In the genomic region with DNA sequence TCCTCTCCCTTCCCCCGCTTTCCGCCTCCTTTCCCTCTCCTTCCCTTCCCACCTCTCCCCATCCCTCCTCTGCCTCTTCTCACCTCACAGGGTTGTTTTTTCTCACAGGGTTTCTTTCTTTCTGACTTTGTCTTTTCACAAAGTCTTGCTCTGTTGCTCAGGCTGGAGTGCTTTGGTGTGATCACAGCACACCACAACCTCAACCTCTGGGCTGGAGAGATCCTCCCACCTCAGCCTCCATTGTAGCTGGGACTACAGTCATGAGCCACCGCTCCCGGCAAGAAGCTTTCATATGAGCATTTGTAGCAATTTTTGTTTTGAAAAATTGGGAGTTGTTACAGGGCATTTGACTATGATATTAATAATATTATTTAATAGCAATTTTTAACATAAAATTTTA, we compare ENCODE assay signal across 1 cellular context.
TF ChIP-seq lines count a peak whose summit lies in the region.

No MANE protein-coding gene starts in this region.

TF ChIP-seq in HepG2, 621 proteins besides CTCF, POLR2A, EP300 and RAD21:
- TF ChIP-seq, protein P1, sequence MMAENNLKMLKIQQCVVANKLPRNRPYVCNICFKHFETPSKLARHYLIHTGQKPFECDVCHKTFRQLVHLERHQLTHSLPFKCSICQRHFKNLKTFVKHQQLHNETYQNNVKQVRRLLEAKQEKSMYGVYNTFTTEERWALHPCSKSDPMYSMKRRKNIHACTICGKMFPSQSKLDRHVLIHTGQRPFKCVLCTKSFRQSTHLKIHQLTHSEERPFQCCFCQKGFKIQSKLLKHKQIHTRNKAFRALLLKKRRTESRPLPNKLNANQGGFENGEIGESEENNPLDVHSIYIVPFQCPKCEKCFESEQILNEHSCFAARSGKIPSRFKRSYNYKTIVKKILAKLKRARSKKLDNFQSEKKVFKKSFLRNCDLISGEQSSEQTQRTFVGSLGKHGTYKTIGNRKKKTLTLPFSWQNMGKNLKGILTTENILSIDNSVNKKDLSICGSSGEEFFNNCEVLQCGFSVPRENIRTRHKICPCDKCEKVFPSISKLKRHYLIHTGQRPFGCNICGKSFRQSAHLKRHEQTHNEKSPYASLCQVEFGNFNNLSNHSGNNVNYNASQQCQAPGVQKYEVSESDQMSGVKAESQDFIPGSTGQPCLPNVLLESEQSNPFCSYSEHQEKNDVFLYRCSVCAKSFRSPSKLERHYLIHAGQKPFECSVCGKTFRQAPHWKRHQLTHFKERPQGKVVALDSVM (CRISPR knock-in tag; IDR thresholded peaks at IDR 0.05), result peak; percentile 92
- TF ChIP-seq TRIM24 (CRISPR knock-in tag; IDR thresholded peaks at IDR 0.05) (no peak), NFYB (CRISPR knock-in tag; IDR thresholded peaks at IDR 0.05) (no peak), POLR2G (IDR thresholded peaks at IDR 0.05; ENCODE audit: low read depth, low read length) (0 out of 2 replicates have a peak, but pooled peaks have one; percentile 5)
- TF ChIP-seq, protein P2, sequence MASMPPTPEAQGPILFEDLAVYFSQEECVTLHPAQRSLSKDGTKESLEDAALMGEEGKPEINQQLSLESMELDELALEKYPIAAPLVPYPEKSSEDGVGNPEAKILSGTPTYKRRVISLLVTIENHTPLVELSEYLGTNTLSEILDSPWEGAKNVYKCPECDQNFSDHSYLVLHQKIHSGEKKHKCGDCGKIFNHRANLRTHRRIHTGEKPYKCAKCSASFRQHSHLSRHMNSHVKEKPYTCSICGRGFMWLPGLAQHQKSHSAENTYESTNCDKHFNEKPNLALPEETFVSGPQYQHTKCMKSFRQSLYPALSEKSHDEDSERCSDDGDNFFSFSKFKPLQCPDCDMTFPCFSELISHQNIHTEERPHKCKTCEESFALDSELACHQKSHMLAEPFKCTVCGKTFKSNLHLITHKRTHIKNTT (CRISPR knock-in tag; IDR thresholded peaks at IDR 0.05), result no peak
- TF ChIP-seq, protein P3, sequence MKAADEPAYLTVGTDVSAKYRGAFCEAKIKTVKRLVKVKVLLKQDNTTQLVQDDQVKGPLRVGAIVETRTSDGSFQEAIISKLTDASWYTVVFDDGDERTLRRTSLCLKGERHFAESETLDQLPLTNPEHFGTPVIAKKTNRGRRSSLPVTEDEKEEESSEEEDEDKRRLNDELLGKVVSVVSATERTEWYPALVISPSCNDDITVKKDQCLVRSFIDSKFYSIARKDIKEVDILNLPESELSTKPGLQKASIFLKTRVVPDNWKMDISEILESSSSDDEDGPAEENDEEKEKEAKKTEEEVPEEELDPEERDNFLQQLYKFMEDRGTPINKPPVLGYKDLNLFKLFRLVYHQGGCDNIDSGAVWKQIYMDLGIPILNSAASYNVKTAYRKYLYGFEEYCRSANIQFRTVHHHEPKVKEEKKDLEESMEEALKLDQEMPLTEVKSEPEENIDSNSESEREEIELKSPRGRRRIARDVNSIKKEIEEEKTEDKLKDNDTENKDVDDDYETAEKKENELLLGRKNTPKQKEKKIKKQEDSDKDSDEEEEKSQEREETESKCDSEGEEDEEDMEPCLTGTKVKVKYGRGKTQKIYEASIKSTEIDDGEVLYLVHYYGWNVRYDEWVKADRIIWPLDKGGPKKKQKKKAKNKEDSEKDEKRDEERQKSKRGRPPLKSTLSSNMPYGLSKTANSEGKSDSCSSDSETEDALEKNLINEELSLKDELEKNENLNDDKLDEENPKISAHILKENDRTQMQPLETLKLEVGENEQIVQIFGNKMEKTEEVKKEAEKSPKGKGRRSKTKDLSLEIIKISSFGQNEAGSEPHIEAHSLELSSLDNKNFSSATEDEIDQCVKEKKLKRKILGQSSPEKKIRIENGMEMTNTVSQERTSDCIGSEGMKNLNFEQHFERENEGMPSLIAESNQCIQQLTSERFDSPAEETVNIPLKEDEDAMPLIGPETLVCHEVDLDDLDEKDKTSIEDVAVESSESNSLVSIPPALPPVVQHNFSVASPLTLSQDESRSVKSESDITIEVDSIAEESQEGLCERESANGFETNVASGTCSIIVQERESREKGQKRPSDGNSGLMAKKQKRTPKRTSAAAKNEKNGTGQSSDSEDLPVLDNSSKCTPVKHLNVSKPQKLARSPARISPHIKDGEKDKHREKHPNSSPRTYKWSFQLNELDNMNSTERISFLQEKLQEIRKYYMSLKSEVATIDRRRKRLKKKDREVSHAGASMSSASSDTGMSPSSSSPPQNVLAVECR (CRISPR knock-in tag; IDR thresholded peaks at IDR 0.05; ENCODE audit: borderline replicate concordance), result no peak
- TF ChIP-seq, protein P4, sequence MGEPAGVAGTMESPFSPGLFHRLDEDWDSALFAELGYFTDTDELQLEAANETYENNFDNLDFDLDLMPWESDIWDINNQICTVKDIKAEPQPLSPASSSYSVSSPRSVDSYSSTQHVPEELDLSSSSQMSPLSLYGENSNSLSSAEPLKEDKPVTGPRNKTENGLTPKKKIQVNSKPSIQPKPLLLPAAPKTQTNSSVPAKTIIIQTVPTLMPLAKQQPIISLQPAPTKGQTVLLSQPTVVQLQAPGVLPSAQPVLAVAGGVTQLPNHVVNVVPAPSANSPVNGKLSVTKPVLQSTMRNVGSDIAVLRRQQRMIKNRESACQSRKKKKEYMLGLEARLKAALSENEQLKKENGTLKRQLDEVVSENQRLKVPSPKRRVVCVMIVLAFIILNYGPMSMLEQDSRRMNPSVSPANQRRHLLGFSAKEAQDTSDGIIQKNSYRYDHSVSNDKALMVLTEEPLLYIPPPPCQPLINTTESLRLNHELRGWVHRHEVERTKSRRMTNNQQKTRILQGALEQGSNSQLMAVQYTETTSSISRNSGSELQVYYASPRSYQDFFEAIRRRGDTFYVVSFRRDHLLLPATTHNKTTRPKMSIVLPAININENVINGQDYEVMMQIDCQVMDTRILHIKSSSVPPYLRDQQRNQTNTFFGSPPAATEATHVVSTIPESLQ (CRISPR knock-in tag; conservative IDR thresholded peaks at IDR 0.05), result no peak
TF ChIP-seq in HepG2: peak in this region for 2.
